ENCODE assay signal across 8 cellular contexts in genomic region chr7:127253289-127254162, GRCh38. TPM values are rescaled to one million over a fixed set of nuclear protein-coding genes. Genes with fewer than 3 reads are reported as not detected.
DNase-seq lines count a peak whose midpoint lies in the region; ATAC-seq and TF ChIP-seq lines count a peak whose summit lies in the region.

No MANE protein-coding gene starts in this region.

- peaks cover 69% of the 10 kb centered on the region for H3K27me3 ChIP-seq in RWPE2 (ENCODE audit: insufficient read depth, poor library complexity, severe bottlenecking)
- peaks cover 0 to 32% (median 21%) of the 10 kb centered on the region in 4 donors for H3K27me3 ChIP-seq in upper lobe of left lung

- TF ChIP-seq CTCF in RWPE2 (IDR thresholded peaks at IDR 0.05; ENCODE audit: poor library complexity, severe bottlenecking) (peak; percentile 88), osteocyte (IDR thresholded peaks at IDR 0.05) (peak; percentile 91), upper lobe of left lung (IDR thresholded peaks at IDR 0.05) (peak; percentile 71 to 97 (median 86))

- H3K4me1 Mint-ChIP-seq in activated naive CD8-positive, alpha-beta T cell (ENCODE audit: low read depth), result peaks cover 24% of the 10 kb centered on the region
- H3K4me1 Mint-ChIP-seq in osteocyte (ENCODE audit: unreplicated experiment), result peaks cover 10% of the 10 kb centered on the region

- H3K4me3 Mint-ChIP-seq in activated naive CD8-positive, alpha-beta T cell, result peak overlapping the region; percentile 82
- H3K4me3 Mint-ChIP-seq in osteocyte (ENCODE audit: unreplicated experiment), result peak overlapping the region; percentile 84

- H3K4me3 ChIP-seq in RWPE2 (ENCODE audit: severe bottlenecking) (peak overlapping the region; percentile 41), upper lobe of left lung (peak overlapping the region; percentile 64 to 91 (median 76))

- intact Hi-C loops in Right ventricle myocardium inferior (cut with DNase I), result no loop called here

- H3K27ac Mint-ChIP-seq in activated naive CD8-positive, alpha-beta T cell, result no peak overlapping the region
- H3K27ac Mint-ChIP-seq in osteocyte (ENCODE audit: unreplicated experiment), result no peak overlapping the region

- H3K9me3 ChIP-seq in RWPE2 (ENCODE audit: severe bottlenecking) (no peaks in the 10 kb centered on the region), upper lobe of left lung (no peaks in the 10 kb centered on the region)

- ATAC-seq in GM21717 (IDR thresholded peaks at IDR 0.05; ENCODE audit: unreplicated experiment), result peak; percentile 86
- peak; percentile 73 for ATAC-seq in RWPE2 (ENCODE audit: low read depth)
- peak; percentile 82 for ATAC-seq in Right ventricle myocardium inferior
- ATAC-seq in upper lobe of left lung (ENCODE audit: low FRiP score in 2 of 2), result peak; percentile 87 to 91

- H3K27me3 Mint-ChIP-seq in activated naive CD8-positive, alpha-beta T cell, result peaks cover 42% of the 10 kb centered on the region
- H3K27me3 Mint-ChIP-seq in osteocyte (ENCODE audit: unreplicated experiment), result peaks cover 58% of the 10 kb centered on the region

- no peak for TF ChIP-seq EP300 in Ishikawa (IDR thresholded peaks at IDR 0.05; ENCODE audit: borderline replicate concordance)
- TF ChIP-seq EP300 in upper lobe of left lung (IDR thresholded peaks at IDR 0.05), result no peak

- peak; percentile 68 for TF ChIP-seq RAD21 in Ishikawa (IDR thresholded peaks at IDR 0.05; ENCODE audit: low read depth)

- H3K36me3 Mint-ChIP-seq in activated naive CD8-positive, alpha-beta T cell, result peaks cover 3% of the 10 kb centered on the region
- H3K36me3 Mint-ChIP-seq in osteocyte (ENCODE audit: unreplicated experiment), result no peaks in the 10 kb centered on the region

- DNase-seq in EH (ENCODE audit: low read depth) (peak; percentile 50), RWPE2 (ENCODE audit: low spot score) (no peak), Right ventricle myocardium inferior (ENCODE audit: missing footprints) (peak; percentile 86), osteocyte (ENCODE audit: extremely low spot score, unreplicated experiment) (peak; percentile 89), upper lobe of left lung (peak; percentile 55 to 93)

- peaks cover 4% of the 10 kb centered on the region for H3K4me1 ChIP-seq in RWPE2 (ENCODE audit: insufficient read depth, poor library complexity, severe bottlenecking)
- peaks cover 18 to 30% (median 21%) of the 10 kb centered on the region in 4 donors for H3K4me1 ChIP-seq in upper lobe of left lung

- no peak overlapping the region for H3K27ac ChIP-seq in RWPE2 (ENCODE audit: poor library complexity, severe bottlenecking)
- H3K27ac ChIP-seq in upper lobe of left lung, result peak overlapping the region in 1 of 4 donors; percentile 30

- TF ChIP-seq POLR2A in upper lobe of left lung (IDR thresholded peaks at IDR 0.05), result no peak

- H3K36me3 ChIP-seq in RWPE2 (ENCODE audit: low read depth) (no peaks in the 10 kb centered on the region), upper lobe of left lung (no peaks in the 10 kb centered on the region)

- WGBS in upper lobe of left lung, 2 donors, result 0 to 1% methylated on average over 15 to 75 of the region's 84 CpGs

- no peaks in the 10 kb centered on the region for H3K9me3 Mint-ChIP-seq in activated naive CD8-positive, alpha-beta T cell (ENCODE audit: low read depth)
- no peaks in the 10 kb centered on the region for H3K9me3 Mint-ChIP-seq in osteocyte (ENCODE audit: unreplicated experiment)

TF ChIP-seq in Ishikawa, 13 proteins besides CTCF, POLR2A, EP300 and RAD21:
- TF ChIP-seq ZBTB7A (IDR thresholded peaks at IDR 0.05; ENCODE audit: low read depth) (peak; percentile 84), NFIC (IDR thresholded peaks at IDR 0.05) (no peak), CEBPB (IDR thresholded peaks at IDR 0.05) (no peak), FOXM1 (IDR thresholded peaks at IDR 0.05; ENCODE audit: borderline replicate concordance, low read depth) (no peak), YY1 (IDR thresholded peaks at IDR 0.05; ENCODE audit: low read depth) (0 out of 2 replicates have a peak, but pooled peaks have one; percentile 35), TCF12 (IDR thresholded peaks at IDR 0.05; ENCODE audit: low read depth) (0 out of 2 replicates have a peak, but pooled peaks have one; percentile 22), MAX (IDR thresholded peaks at IDR 0.05) (peak; percentile 26)
- TF ChIP-seq, protein P1, sequence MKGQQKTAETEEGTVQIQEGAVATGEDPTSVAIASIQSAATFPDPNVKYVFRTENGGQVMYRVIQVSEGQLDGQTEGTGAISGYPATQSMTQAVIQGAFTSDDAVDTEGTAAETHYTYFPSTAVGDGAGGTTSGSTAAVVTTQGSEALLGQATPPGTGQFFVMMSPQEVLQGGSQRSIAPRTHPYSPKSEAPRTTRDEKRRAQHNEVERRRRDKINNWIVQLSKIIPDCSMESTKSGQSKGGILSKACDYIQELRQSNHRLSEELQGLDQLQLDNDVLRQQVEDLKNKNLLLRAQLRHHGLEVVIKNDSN (IDR thresholded peaks at IDR 0.05), result no peak

RNA-seq across cellular contexts. Expression of gene GRM8, which starts 0.8 kb away (rescaled TPM):
- total RNA-seq in Right ventricle myocardium inferior, result 0.22 TPM
- total RNA-seq in osteocyte, result 0.51 and 0.86 TPM in 2 replicates
- total RNA-seq in upper lobe of left lung, result 1 to 10 TPM in 2 of 6 donors, under 1 TPM in 1, not detected in 3; 0.49 to 6.5 (median 1.8) TPM
